18 cellular contexts compared by ENCODE assay signal in genomic region chr16:57388359-57389086, GRCh38. TPM values are rescaled to one million over a fixed set of nuclear protein-coding genes. Genes with fewer than 3 reads are reported as not detected.
DNase-seq lines count a peak whose midpoint lies in the region; ATAC-seq, FAIRE-seq and TF ChIP-seq lines count a peak whose summit lies in the region.
"Had no signal": no experiment of that assay in that cellular context is flagged by ENCODE, and none has a peak within 500 bp of the region (broad histone marks: within the 10 kb centered on the region; RNA-seq: fewer than 3 reads in every experiment).

No MANE protein-coding gene starts in this region.

- peak in 1 of 7 experiments; percentile 15 for TF ChIP-seq CTCF in body of pancreas (IDR thresholded peaks at IDR 0.05)
- no peak for TF ChIP-seq CTCF in pancreas (IDR thresholded peaks at IDR 0.05)
- no peak for TF ChIP-seq CTCF in WTC11 (IDR thresholded peaks at IDR 0.05)
- no peak for TF ChIP-seq CTCF in gastrocnemius medialis (IDR thresholded peaks at IDR 0.05 in 4 of 5, conservative IDR thresholded peaks at IDR 0.05 in 1 of 5)
- TF ChIP-seq CTCF in gastroesophageal sphincter (IDR thresholded peaks at IDR 0.05) = no peak

- in situ Hi-C loops in gastrocnemius medialis (cut with MboI; ENCODE audit: low sequenced_read_pairs in 4 of 4) = no loop called here

- WGBS in body of pancreas, 2 donors = 49 to 56% methylated on average over 6 to 7 of the region's 7 CpGs
- 47 to 55% methylated on average over 7 of the region's 7 CpGs for WGBS in pancreas, 2 donors
- WGBS in gastroesophageal sphincter (ENCODE audit: low coverage in 1 of 2), 2 donors = 70 to 76% methylated on average over 5 to 6 of the region's 7 CpGs

- intact Hi-C loops in body of pancreas (cut with DNase I) (no loop called here), pancreas (cut with DNase I) (no loop called here), gastrocnemius medialis (cut with DNase I; ENCODE audit: low total_unique reads) (no loop called here)

- H3K4me3 Mint-ChIP-seq in WTC11 = no peak overlapping the region
- H3K4me3 Mint-ChIP-seq: CD4-positive, CD25-positive, alpha-beta regulatory T cell; H9 had no signal

- H3K27me3 ChIP-seq in body of pancreas = no peaks in the 10 kb centered on the region
- H3K27me3 ChIP-seq in pancreas = no peaks in the 10 kb centered on the region
- no peaks in the 10 kb centered on the region for H3K27me3 ChIP-seq in gastrocnemius medialis
- H3K27me3 ChIP-seq in gastroesophageal sphincter = no peaks in the 10 kb centered on the region
- H3K27me3 ChIP-seq: esophagus muscularis mucosa had no signal

- no peak for TF ChIP-seq POLR2A in body of pancreas (IDR thresholded peaks at IDR 0.05)
- TF ChIP-seq POLR2A in gastrocnemius medialis (IDR thresholded peaks at IDR 0.05) = no peak
- no peak for TF ChIP-seq POLR2A in gastroesophageal sphincter (IDR thresholded peaks at IDR 0.05)

- peaks cover 3% of the 10 kb centered on the region; the same call in 1 of the 2 replicates for H3K4me1 Mint-ChIP-seq in WTC11
- H3K4me1 Mint-ChIP-seq: CD4-positive, CD25-positive, alpha-beta regulatory T cell had no signal

- POLR2A ChIA-PET in WTC11 (lab: Charles Lee) = no interaction called here

- peak overlapping the region in 1 of 4 donors; percentile 13 for H3K27ac ChIP-seq in body of pancreas
- peak overlapping the region in 1 of 4 donors; percentile 29 for H3K27ac ChIP-seq in pancreas
- H3K27ac ChIP-seq in gastrocnemius medialis = no peak overlapping the region
- no peak overlapping the region for H3K27ac ChIP-seq in gastroesophageal sphincter
- H3K27ac ChIP-seq: esophagus muscularis mucosa had no signal

- no peak for FAIRE-seq in pancreas (lab: Jason Lieb, UNC)
- FAIRE-seq: G401.6 had no signal

- peaks cover 4% of the 10 kb centered on the region for H3K27me3 Mint-ChIP-seq in WTC11 (ENCODE audit: low read depth)

- no peak for DNase-seq in body of pancreas
- no peak for DNase-seq in pancreas
- no peak for DNase-seq in WTC11 (ENCODE audit: low spot score)
- no peak for DNase-seq in gastrocnemius medialis
- DNase-seq: activated CD4-positive, alpha-beta T cell treated with anti-CD3 and anti-CD28 coated beads, Interleukin-2, amount 50 U/mL, for 1 hour; activated naive CD4-positive, alpha-beta T cell treated with Interleukin-2 at 50 U/mL for 16 hours; H9; T-helper 1 cell had no signal

- H3K36me3 Mint-ChIP-seq in WTC11 = no peaks in the 10 kb centered on the region
- H3K36me3 Mint-ChIP-seq: CD4-positive, CD25-positive, alpha-beta regulatory T cell had no signal

- TF ChIP-seq EP300 in gastroesophageal sphincter (IDR thresholded peaks at IDR 0.05) = no peak

- H3K9me3 Mint-ChIP-seq in WTC11 = peaks cover 5% of the 10 kb centered on the region
- H3K9me3 Mint-ChIP-seq: CD4-positive, CD25-positive, alpha-beta regulatory T cell had no signal

- H3K36me3 ChIP-seq in body of pancreas (replicated peaks in 1 of 2; ENCODE audit: insufficient read depth in 1 of 2, low read depth in 2 of 2) (no peaks in the 10 kb centered on the region), pancreas (no peaks in the 10 kb centered on the region), gastrocnemius medialis (no peaks in the 10 kb centered on the region), gastroesophageal sphincter (no peaks in the 10 kb centered on the region)
- H3K36me3 ChIP-seq: esophagus muscularis mucosa had no signal

- no peaks in the 10 kb centered on the region for H3K9me3 ChIP-seq in body of pancreas
- no peaks in the 10 kb centered on the region for H3K9me3 ChIP-seq in pancreas
- no peaks in the 10 kb centered on the region for H3K9me3 ChIP-seq in gastrocnemius medialis
- H3K9me3 ChIP-seq in gastroesophageal sphincter = no peaks in the 10 kb centered on the region
- H3K9me3 ChIP-seq: esophagus muscularis mucosa had no signal

- ATAC-seq in GM18907 (IDR thresholded peaks at IDR 0.05; ENCODE audit: unreplicated experiment) (peak; percentile 52), HG02588 (IDR thresholded peaks at IDR 0.05; ENCODE audit: unreplicated experiment) (peak; percentile 51), body of pancreas (peak; percentile 47), pancreas (peak; percentile 21 to 49 (median 34)), WTC11 (no peak), gastrocnemius medialis (no peak), GM18867 (IDR thresholded peaks at IDR 0.05; ENCODE audit: unreplicated experiment) (no peak), gastroesophageal sphincter (no peak)
- ATAC-seq: Panc1 had no signal

- H3K4me1 ChIP-seq in body of pancreas = peaks cover 7% of the 10 kb centered on the region
- peaks cover 0 to 2% (median 0%) of the 10 kb centered on the region in 3 donors for H3K4me1 ChIP-seq in pancreas
- H3K4me1 ChIP-seq in gastrocnemius medialis = peaks cover 0 to 3% of the 10 kb centered on the region in 2 donors
- H3K4me1 ChIP-seq in gastroesophageal sphincter = peaks cover 0 to 38% (median 20%) of the 10 kb centered on the region in 3 donors

- no peak overlapping the region for H3K4me3 ChIP-seq in body of pancreas
- H3K4me3 ChIP-seq in pancreas = no peak overlapping the region
- H3K4me3 ChIP-seq in gastrocnemius medialis = no peak overlapping the region
- H3K4me3 ChIP-seq in gastroesophageal sphincter = no peak overlapping the region
- H3K4me3 ChIP-seq: esophagus muscularis mucosa had no signal

- no peak overlapping the region for H3K27ac Mint-ChIP-seq in WTC11

- CTCF ChIA-PET in WTC11 (lab: Charles Lee) = no interaction called here

TF ChIP-seq in WTC11, 78 proteins besides CTCF, POLR2A, EP300 and RAD21 (continues in another document):
- TF ChIP-seq MAX (CRISPR knock-in tag; IDR thresholded peaks at IDR 0.05) (no peak), ARID4B (CRISPR knock-in tag; IDR thresholded peaks at IDR 0.05; ENCODE audit: borderline replicate concordance) (no peak)

RNA-seq across cellular contexts. Expression of gene CCL17, which starts 16.0 kb away (rescaled TPM):
- not detected for total RNA-seq in body of pancreas
- total RNA-seq in pancreas = 1 to 10 TPM in 1 of 6 donors, not detected in 5; 1.1 TPM
- not detected for polyA plus RNA-seq in pancreas
- not detected in 3 replicates for total RNA-seq in WTC11 (2021)
- not detected for total RNA-seq in gastrocnemius medialis
- total RNA-seq in gastroesophageal sphincter = not detected
- total RNA-seq: cardiac septum; CD4-positive, CD25-positive, alpha-beta regulatory T cell; esophagus muscularis mucosa; H9; temporal lobe had no signal
- polyA plus RNA-seq: CD4-positive, CD25-positive, alpha-beta regulatory T cell had no signal

RNA-seq across cellular contexts. Expression of gene CX3CL1, which starts 16.2 kb away (rescaled TPM):
- total RNA-seq in body of pancreas = 10 to 100 TPM; 14.5 to 19.1 TPM
- 10 to 100 TPM in 2 of 6 donors, 1 to 10 TPM in 4; 4.6 to 21.3 (median 6.0) TPM for total RNA-seq in pancreas
- 10 to 100 TPM in 1 of 2 donors, 1 to 10 TPM in 1; 8.7 to 19.0 TPM for polyA plus RNA-seq in pancreas
- total RNA-seq in WTC11 (2021) = 0.66 to 1.2 TPM (median 1.1 TPM) in 3 replicates
- 10 to 100 TPM in 1 of 4 donors, 1 to 10 TPM in 3; 2.2 to 15.7 (median 6.7) TPM for total RNA-seq in gastrocnemius medialis
- total RNA-seq in gastroesophageal sphincter = 10 to 100 TPM; 18.6 to 45.8 (median 30.5) TPM
- polyA plus RNA-seq: CD4-positive, CD25-positive, alpha-beta regulatory T cell had no signal

RNA-seq across cellular contexts. Expression of gene CCL22, which starts 29.9 kb away (rescaled TPM):
- total RNA-seq in body of pancreas (not detected), pancreas (under 1 TPM in 3 of 6 donors, not detected in 3; 0.09 to 0.85 (median 0.16) TPM), WTC11 (2021) (0.35 to 0.60 TPM (median 0.44 TPM) in 3 replicates), gastrocnemius medialis (not detected), gastroesophageal sphincter (not detected)
- polyA plus RNA-seq in pancreas = under 1 TPM in 1 of 2 donors, not detected in 1; 0.05 TPM
- total RNA-seq: cardiac septum; CD4-positive, CD25-positive, alpha-beta regulatory T cell; esophagus muscularis mucosa; H9; temporal lobe had no signal
- polyA plus RNA-seq: CD4-positive, CD25-positive, alpha-beta regulatory T cell had no signal

RNA-seq across cellular contexts. Expression of gene CIAPIN1, which starts 58.7 kb away (rescaled TPM):
- total RNA-seq in body of pancreas = 10 to 100 TPM; 13.5 to 19.4 TPM
- total RNA-seq in pancreas = 10 to 100 TPM; 14.5 to 20.9 (median 17.2) TPM
- polyA plus RNA-seq in pancreas = 10 to 100 TPM; 11.6 to 23.8 TPM
- total RNA-seq in WTC11 (2021) = 85.9 to 94.7 TPM (median 87.9 TPM) in 3 replicates
- 10 to 100 TPM; 31.0 to 38.8 (median 37.9) TPM for total RNA-seq in gastrocnemius medialis
- total RNA-seq in gastroesophageal sphincter = 10 to 100 TPM; 19.1 to 32.4 (median 25.8) TPM

RNA-seq across cellular contexts. Expression of gene COQ9, which starts 58.8 kb away (rescaled TPM):
- total RNA-seq in body of pancreas (10 to 100 TPM; 38.7 to 56.0 TPM), pancreas (10 to 100 TPM; 17.7 to 31.2 (median 23.4) TPM), WTC11 (2021) (39.2 to 40.2 TPM (median 39.8 TPM) in 3 replicates), gastrocnemius medialis (100 to 1,000 TPM; 107 to 171 (median 135) TPM), gastroesophageal sphincter (100 to 1,000 TPM in 1 of 4 donors, 10 to 100 TPM in 3; 45.0 to 122 (median 84.9) TPM)
- polyA plus RNA-seq in pancreas = 10 to 100 TPM; 48.5 to 51.1 TPM

Comparison
In these comparisons a context has a peak if more than half of its experiments do, and no peak if none do; other contexts are left out.
1. ATAC-seq: peak in GM18907 (single experiment), HG02588 (single experiment), body of pancreas (single experiment) and pancreas (4 of 4); none in WTC11 (single experiment), gastrocnemius medialis (0 of 2), GM18867 (single experiment) and gastroesophageal sphincter (single experiment).